ENCODE assay signal across 18 cellular contexts in genomic region chr4:42327323-42327722, GRCh38.
"Had no signal": no experiment of that assay in that cellular context is flagged by ENCODE, and none has a peak within 500 bp of the region (broad histone marks: within the 10 kb centered on the region; RNA-seq: fewer than 3 reads in every experiment).

No MANE protein-coding gene starts in this region.

- H3K36me3 ChIP-seq: adrenal gland, suprapubic skin, transverse colon, vagina, WERI-Rb-1 had no signal

- H3K27ac ChIP-seq: adrenal gland, epithelial cell of prostate, suprapubic skin, transverse colon, vagina, WERI-Rb-1 had no signal

- H3K4me1 ChIP-seq: adrenal gland, suprapubic skin, vagina had no signal

- H3K9me3 ChIP-seq: adrenal gland, suprapubic skin, transverse colon, vagina had no signal

- DNase-seq: activated CD4-positive, alpha-beta T cell treated with anti-CD3 and anti-CD28 coated beads, Interleukin-2, amount 50 U/mL, for 4 hours; activated gamma-delta T cell; activated T-cell treated with anti-CD3 and anti-CD28 coated beads, Interleukin-2, amount 50 U/mL, for 72 hours; adrenal gland; dermis blood vessel endothelial cell; endodermal cell; foreskin melanocyte; glutamatergic neuron; kidney; occipital lobe; stimulated activated CD4-positive, alpha-beta T cell treated with anti-CD3 and anti-CD28 coated beads, Interleukin-2, amount 100 ng/mL, for 48 hours; stimulated activated naive CD8-positive, alpha-beta T cell treated with anti-CD3 and anti-CD28 coated beads, Interleukin-15, amount 100 ng/mL, for 72 hours; transverse colon; WERI-Rb-1 had no signal

- ATAC-seq: activated naive CD4-positive, alpha-beta T cell treated with anti-CD3 and anti-CD28 coated beads, Interleukin-2, amount 50 U/mL, for 72 hours; activated T-cell treated with anti-CD3 and anti-CD28 coated beads, Interleukin-2, amount 50 U/mL, for 72 hours; stimulated activated naive CD8-positive, alpha-beta T cell treated with anti-CD3 and anti-CD28 coated beads, Interleukin-15, amount 100 ng/mL, for 72 hours had no signal

- H3K27me3 ChIP-seq: adrenal gland, suprapubic skin, transverse colon, vagina had no signal

- H3K4me3 ChIP-seq: adrenal gland, suprapubic skin, transverse colon, vagina had no signal
